ENCODE assay signal across 8 cellular contexts in genomic region chr3:42043116-42043796, GRCh38. TPM values are rescaled to one million over a fixed set of nuclear protein-coding genes. Genes with fewer than 3 reads are reported as not detected.
DNase-seq lines count a peak whose midpoint lies in the region; ATAC-seq and TF ChIP-seq lines count a peak whose summit lies in the region.

No MANE protein-coding gene starts in this region.

- ATAC-seq in HG03025 (IDR thresholded peaks at IDR 0.05; ENCODE audit: low FRiP score, unreplicated experiment) = no peak

- H3K4me1 Mint-ChIP-seq in endodermal cell = peaks cover 35% of the 10 kb centered on the region
- H3K4me1 Mint-ChIP-seq in immature natural killer cell = peaks cover 20 to 42% of the 10 kb centered on the region in 2 donors

- no peaks in the 10 kb centered on the region for H3K27me3 ChIP-seq in endodermal cell (ENCODE audit: control insufficient read depth, insufficient read depth, low read length, poor library complexity, severe bottlenecking)

- TF ChIP-seq CTCF in endodermal cell (conservative IDR thresholded peaks at IDR 0.05) = no peak

- WGBS in endodermal cell (ENCODE audit: insufficient coverage in 1 of 2, insufficient read length in 1 of 2), 2 experiments = 2 to 9% methylated on average over 4 to 8 of the region's 9 CpGs

- peak overlapping the region; percentile 98 for H3K27ac ChIP-seq in endodermal cell (ENCODE audit: low read depth, low read length)

- H3K9me3 Mint-ChIP-seq in endodermal cell = no peaks in the 10 kb centered on the region
- H3K9me3 Mint-ChIP-seq in immature natural killer cell = no peaks in the 10 kb centered on the region

- H3K27ac Mint-ChIP-seq in endodermal cell = peak overlapping the region; percentile 98
- no peak overlapping the region for H3K27ac Mint-ChIP-seq in immature natural killer cell

- H3K9me3 ChIP-seq in endodermal cell (ENCODE audit: control insufficient read depth, low read length) = no peaks in the 10 kb centered on the region

- no peaks in the 10 kb centered on the region for H3K36me3 ChIP-seq in endodermal cell (ENCODE audit: control insufficient read depth, insufficient read depth, low read length)

- H3K4me3 Mint-ChIP-seq in endodermal cell (peak overlapping the region; percentile 46), immature natural killer cell (no peak overlapping the region)

- no peaks in the 10 kb centered on the region for H3K27me3 Mint-ChIP-seq in endodermal cell (ENCODE audit: insufficient read depth)
- peaks cover 0 to 2% (median 2%) of the 10 kb centered on the region in 3 donors for H3K27me3 Mint-ChIP-seq in immature natural killer cell (ENCODE audit: low read depth in 3 of 3)

- DNase-seq in COLO668 (lab: John Stamatoyannopoulos, UW; ENCODE audit: unreplicated experiment) (peak; percentile 67), NCI-H2171 treated with DMSO at 0.1 percent for 48 hours (lab: John Stamatoyannopoulos, UW) (peak; percentile 70), endodermal cell (peak; percentile 92), myocyte (ENCODE audit: low read depth) (peak; percentile 80), immature natural killer cell (no peak), NCI-H2107 treated with DMSO at 0.1 percent for 48 hours (lab: John Stamatoyannopoulos, UW; ENCODE audit: unreplicated experiment) (no peak), occipital lobe (lab: John Stamatoyannopoulos, UW) (no peak)

- peak overlapping the region; percentile 73 for H3K4me3 ChIP-seq in endodermal cell (ENCODE audit: low read length)

- H3K9ac ChIP-seq in endodermal cell (ENCODE audit: extremely low read depth, low read length, poor library complexity, severe bottlenecking) = peak overlapping the region; percentile 75

- H3K36me3 Mint-ChIP-seq in endodermal cell (ENCODE audit: low read depth) = no peaks in the 10 kb centered on the region
- no peaks in the 10 kb centered on the region for H3K36me3 Mint-ChIP-seq in immature natural killer cell

- peaks cover 7% of the 10 kb centered on the region for H3K4me1 ChIP-seq in endodermal cell (ENCODE audit: control insufficient read depth, insufficient read depth, low read length)

RNA-seq across cellular contexts. Expression of gene TRAK1, which starts 47.9 kb away (rescaled TPM):
- 10 to 100 TPM; 29.8 to 31.0 TPM for total RNA-seq in endodermal cell
- polyA plus RNA-seq in endodermal cell (2013, experiment 1 of 2) = 44.2 TPM
- polyA plus RNA-seq in endodermal cell (2013, experiment 2 of 2) = 40.5 TPM
- total RNA-seq in myocyte = 75.5 and 117 TPM in 2 replicates
- 65.8 TPM for polyA plus RNA-seq in myocyte (2012)
- 1 to 10 TPM; 2.1 to 7.8 (median 4.4) TPM for polyA plus RNA-seq in immature natural killer cell
- total RNA-seq in occipital lobe = 46.3 TPM

Comparison
In these comparisons a context has a peak if more than half of its experiments do, and no peak if none do; other contexts are left out.
1. DNase-seq: peak in COLO668 (single experiment), NCI-H2171 treated with DMSO at 0.1 percent for 48 hours (single experiment), endodermal cell (single experiment) and myocyte (single experiment); none in immature natural killer cell (0 of 3), NCI-H2107 treated with DMSO at 0.1 percent for 48 hours (single experiment) and occipital lobe (single experiment).